1 cellular context compared by ENCODE assay signal in genomic region chr7:44490351-44491200, GRCh38.
TF ChIP-seq lines count a peak whose summit lies in the region.

Gene NUDCD3 (minus strand): TSS chr7:44490658. CDS start chr7:44490600, 58 bp downstream.

TF ChIP-seq in SK-N-SH, 30 proteins besides CTCF, POLR2A, EP300 and RAD21 (continued from another document):
- TF ChIP-seq, protein P1, sequence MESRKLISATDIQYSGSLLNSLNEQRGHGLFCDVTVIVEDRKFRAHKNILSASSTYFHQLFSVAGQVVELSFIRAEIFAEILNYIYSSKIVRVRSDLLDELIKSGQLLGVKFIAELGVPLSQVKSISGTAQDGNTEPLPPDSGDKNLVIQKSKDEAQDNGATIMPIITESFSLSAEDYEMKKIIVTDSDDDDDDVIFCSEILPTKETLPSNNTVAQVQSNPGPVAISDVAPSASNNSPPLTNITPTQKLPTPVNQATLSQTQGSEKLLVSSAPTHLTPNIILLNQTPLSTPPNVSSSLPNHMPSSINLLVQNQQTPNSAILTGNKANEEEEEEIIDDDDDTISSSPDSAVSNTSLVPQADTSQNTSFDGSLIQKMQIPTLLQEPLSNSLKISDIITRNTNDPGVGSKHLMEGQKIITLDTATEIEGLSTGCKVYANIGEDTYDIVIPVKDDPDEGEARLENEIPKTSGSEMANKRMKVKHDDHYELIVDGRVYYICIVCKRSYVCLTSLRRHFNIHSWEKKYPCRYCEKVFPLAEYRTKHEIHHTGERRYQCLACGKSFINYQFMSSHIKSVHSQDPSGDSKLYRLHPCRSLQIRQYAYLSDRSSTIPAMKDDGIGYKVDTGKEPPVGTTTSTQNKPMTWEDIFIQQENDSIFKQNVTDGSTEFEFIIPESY (IDR thresholded peaks at IDR 0.05; ENCODE audit: borderline replicate concordance, low read depth), result no peak
- TF ChIP-seq, protein P2, sequence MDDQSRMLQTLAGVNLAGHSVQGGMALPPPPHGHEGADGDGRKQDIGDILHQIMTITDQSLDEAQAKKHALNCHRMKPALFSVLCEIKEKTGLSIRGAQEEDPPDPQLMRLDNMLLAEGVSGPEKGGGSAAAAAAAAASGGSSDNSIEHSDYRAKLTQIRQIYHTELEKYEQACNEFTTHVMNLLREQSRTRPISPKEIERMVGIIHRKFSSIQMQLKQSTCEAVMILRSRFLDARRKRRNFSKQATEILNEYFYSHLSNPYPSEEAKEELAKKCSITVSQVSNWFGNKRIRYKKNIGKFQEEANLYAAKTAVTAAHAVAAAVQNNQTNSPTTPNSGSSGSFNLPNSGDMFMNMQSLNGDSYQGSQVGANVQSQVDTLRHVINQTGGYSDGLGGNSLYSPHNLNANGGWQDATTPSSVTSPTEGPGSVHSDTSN (IDR thresholded peaks at IDR 0.05), result no peak; the same call in 1 of the 2 replicates
- TF ChIP-seq IRF3 (IDR thresholded peaks at IDR 0.05; ENCODE audit: low read depth, low read length) (0 out of 2 replicates have a peak, but pooled peaks have one; percentile 10), POLR2AphosphoS5 (IDR thresholded peaks at IDR 0.05; ENCODE audit: low read depth, low read length) (peak; percentile 78), NFIC (IDR thresholded peaks at IDR 0.05; ENCODE audit: borderline replicate concordance) (peak; percentile 34; the same call in 1 of the 2 replicates), RXRA (IDR thresholded peaks at IDR 0.05; ENCODE audit: borderline replicate concordance, low read depth) (no peak), RFX5 (IDR thresholded peaks at IDR 0.05; ENCODE audit: low read length) (no peak), FOXM1 (IDR thresholded peaks at IDR 0.05; ENCODE audit: low read depth) (no peak), TAF1 (IDR thresholded peaks at IDR 0.05; ENCODE audit: borderline replicate concordance, low read depth, low read length) (peak; percentile 91), SIN3A (IDR thresholded peaks at IDR 0.05; ENCODE audit: borderline replicate concordance, low read depth, low read length) (0 out of 2 replicates have a peak, but pooled peaks have one; percentile 90), SMC3 (IDR thresholded peaks at IDR 0.05; ENCODE audit: low read depth, low read length) (no peak), MEF2A (IDR thresholded peaks at IDR 0.05; ENCODE audit: borderline replicate concordance, low read depth) (no peak), USF2 (IDR thresholded peaks at IDR 0.05; ENCODE audit: borderline replicate concordance, low read depth, low read length) (peak; percentile 92), USF1 (IDR thresholded peaks at IDR 0.05; ENCODE audit: borderline replicate concordance, low read depth) (peak; percentile 98), NRF1 (IDR thresholded peaks at IDR 0.05; ENCODE audit: low read depth, low read length) (no peak), FOSL2 (IDR thresholded peaks at IDR 0.05; ENCODE audit: borderline replicate concordance, low read depth) (no peak), YY1 (IDR thresholded peaks at IDR 0.05; ENCODE audit: low read depth) (peak; percentile 100), RCOR1 (IDR thresholded peaks at IDR 0.05; ENCODE audit: low read length) (0 out of 2 replicates have a peak, but pooled peaks have one; percentile 24)
- TF ChIP-seq, protein P3, sequence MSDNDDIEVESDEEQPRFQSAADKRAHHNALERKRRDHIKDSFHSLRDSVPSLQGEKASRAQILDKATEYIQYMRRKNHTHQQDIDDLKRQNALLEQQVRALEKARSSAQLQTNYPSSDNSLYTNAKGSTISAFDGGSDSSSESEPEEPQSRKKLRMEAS (IDR thresholded peaks at IDR 0.05; ENCODE audit: low read depth), result peak; percentile 95
